ENCODE assay signal across 17 cellular contexts in the genomic region with DNA sequence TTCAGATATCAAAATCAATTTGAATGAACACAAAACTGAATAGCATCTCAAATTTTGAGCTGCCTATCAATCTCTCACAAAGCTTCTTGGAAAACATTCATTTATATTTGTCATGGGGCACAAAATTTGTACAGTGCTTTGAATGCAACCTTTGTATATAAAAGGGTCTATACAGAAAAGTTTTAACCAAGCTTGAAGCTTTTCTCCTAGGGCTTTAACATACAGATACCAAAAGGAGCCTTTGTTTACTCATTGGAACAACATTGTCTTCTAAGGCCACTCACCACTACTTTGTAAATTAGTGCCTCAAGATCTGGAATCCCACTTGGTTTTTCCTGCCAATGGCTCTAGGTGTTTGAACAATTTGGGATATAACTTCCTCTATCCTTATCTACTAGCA. TPM values are rescaled to one million over a fixed set of nuclear protein-coding genes. Genes with fewer than 3 reads are reported as not detected.
DNase-seq lines count a peak whose midpoint lies in the region; ATAC-seq, FAIRE-seq and TF ChIP-seq lines count a peak whose summit lies in the region.
"Had no signal": no experiment of that assay in that cellular context is flagged by ENCODE, and none has a peak within 500 bp of the region (broad histone marks: within the 10 kb centered on the region; RNA-seq: fewer than 3 reads in every experiment).

No MANE protein-coding gene starts in this region.

- H3K14ac ChIP-seq in mesenchymal stem cell (ENCODE audit: low read length in 2 of 2), result no peak overlapping the region

- no peak overlapping the region for H3K18ac ChIP-seq in mesenchymal stem cell (ENCODE audit: low read depth in 1 of 2, low read length in 2 of 2)

- H2AFZ ChIP-seq in ACC112 (ENCODE audit: low read length, unreplicated experiment) (no peak overlapping the region), KMS-11 (ENCODE audit: low read depth) (no peak overlapping the region), astrocyte (ENCODE audit: low read depth, low read length) (no peak overlapping the region), osteoblast (ENCODE audit: low read length) (no peak overlapping the region), mesenchymal stem cell (ENCODE audit: low read depth, low read length) (no peak overlapping the region)
- H2AFZ ChIP-seq: GM23338 had no signal

- H3K9ac ChIP-seq in KMS-11, result no peak overlapping the region
- no peak overlapping the region for H3K9ac ChIP-seq in astrocyte (ENCODE audit: low read length)
- H3K9ac ChIP-seq in mesenchymal stem cell (ENCODE audit: low read length), result no peak overlapping the region

- H2BK15ac ChIP-seq in mesenchymal stem cell (ENCODE audit: low read depth, poor library complexity, severe bottlenecking), result no peak overlapping the region

- peak overlapping the region; percentile 34; the same call in 1 of the 2 replicates for H3K4me2 ChIP-seq in KMS-11
- H3K4me2 ChIP-seq in astrocyte (ENCODE audit: low read length), result no peak overlapping the region
- H3K4me2 ChIP-seq in osteoblast (ENCODE audit: insufficient read depth, low read length), result no peak overlapping the region
- H3K4me2 ChIP-seq in mesenchymal stem cell (ENCODE audit: low read length, poor library complexity, severe bottlenecking), result no peak overlapping the region
- H3K4me2 ChIP-seq: GM23338 had no signal

- no peak overlapping the region for H2BK5ac ChIP-seq in mesenchymal stem cell (ENCODE audit: low read depth, low read length, poor library complexity, severe bottlenecking)

- no peak overlapping the region for H2BK12ac ChIP-seq in mesenchymal stem cell (ENCODE audit: low read length in 2 of 2)

- H3K79me1 ChIP-seq in mesenchymal stem cell (replicated peaks; ENCODE audit: low read length, poor library complexity, severe bottlenecking), result peaks cover 9% of the 10 kb centered on the region

- H3K9me3 ChIP-seq in astrocyte (ENCODE audit: insufficient read depth, low read depth, low read length) (no peaks in the 10 kb centered on the region), osteoblast (ENCODE audit: low read depth, low read length) (no peaks in the 10 kb centered on the region), psoas muscle (no peaks in the 10 kb centered on the region), mesenchymal stem cell (ENCODE audit: control insufficient read depth, low read length) (no peaks in the 10 kb centered on the region)
- H3K9me3 ChIP-seq: BE2C had no signal

- no peak overlapping the region for H3K23ac ChIP-seq in mesenchymal stem cell (ENCODE audit: low read length in 2 of 2)

- H4K20me1 ChIP-seq in KMS-11 (ENCODE audit: insufficient read depth) (no peaks in the 10 kb centered on the region), astrocyte (ENCODE audit: insufficient read depth, low read length) (peaks cover 12% of the 10 kb centered on the region), osteoblast (ENCODE audit: insufficient read depth, low read length) (no peaks in the 10 kb centered on the region)

- H3K4me3 ChIP-seq in ACC112 (ENCODE audit: low read depth, low read length) (no peak overlapping the region), KMS-11 (IDR thresholded peaks at IDR 0.05; ENCODE audit: insufficient read depth, low read depth, low read length) (no peak overlapping the region), astrocyte (ENCODE audit: insufficient read depth, low read depth, low read length) (no peak overlapping the region), osteoblast (ENCODE audit: insufficient read depth, low read length) (no peak overlapping the region), psoas muscle (no peak overlapping the region), mesenchymal stem cell (ENCODE audit: insufficient read depth in 1 of 2, low read depth in 1 of 2, low read length in 2 of 2) (no peak overlapping the region)
- H3K4me3 ChIP-seq: GM23338 had no signal

- H3K36me3 Mint-ChIP-seq in astrocyte (ENCODE audit: low read depth, unreplicated experiment), result no peaks in the 10 kb centered on the region
- H3K36me3 Mint-ChIP-seq: CD4-positive, alpha-beta memory T cell had no signal

- peak overlapping the region; percentile 64 for H3K27ac Mint-ChIP-seq in astrocyte (ENCODE audit: unreplicated experiment)
- H3K27ac Mint-ChIP-seq: CD4-positive, alpha-beta memory T cell; GM23338 had no signal

- H4K91ac ChIP-seq in mesenchymal stem cell (ENCODE audit: low read length), result no peak overlapping the region

- no peak overlapping the region for H3K4me3 Mint-ChIP-seq in astrocyte (ENCODE audit: unreplicated experiment)
- H3K4me3 Mint-ChIP-seq: CD4-positive, alpha-beta memory T cell; GM23338 had no signal

- no peak for FAIRE-seq in astrocyte (lab: Jason Lieb, UNC)
- FAIRE-seq: G401.6, GM12891, HTR-8/SVneo had no signal

- no peaks in the 10 kb centered on the region for H3K27me3 Mint-ChIP-seq in astrocyte (ENCODE audit: low read depth, unreplicated experiment)
- H3K27me3 Mint-ChIP-seq: CD4-positive, alpha-beta memory T cell had no signal

- H3K27me3 ChIP-seq in ACC112 (ENCODE audit: insufficient read depth, low read length) (no peaks in the 10 kb centered on the region), KMS-11 (ENCODE audit: insufficient read depth, low read depth) (no peaks in the 10 kb centered on the region), astrocyte (ENCODE audit: insufficient read depth, low read length) (no peaks in the 10 kb centered on the region), osteoblast (ENCODE audit: insufficient read depth, low read length) (no peaks in the 10 kb centered on the region), psoas muscle (ENCODE audit: insufficient read depth in 3 of 3, low read length in 2 of 3) (no peaks in the 10 kb centered on the region), mesenchymal stem cell (ENCODE audit: control insufficient read depth in 1 of 2, insufficient read depth in 1 of 2, low read length in 2 of 2) (no peaks in the 10 kb centered on the region)
- H3K27me3 ChIP-seq: BE2C had no signal

- no peaks in the 10 kb centered on the region for H3K9me3 Mint-ChIP-seq in astrocyte (ENCODE audit: unreplicated experiment)
- H3K9me3 Mint-ChIP-seq: CD4-positive, alpha-beta memory T cell; GM23338 had no signal

- H3K4ac ChIP-seq in mesenchymal stem cell (ENCODE audit: low read depth in 1 of 2, low read length in 2 of 2), result no peak overlapping the region

- H4K8ac ChIP-seq in mesenchymal stem cell (ENCODE audit: low read length), result no peak overlapping the region

- H3K4me1 ChIP-seq in ACC112 (ENCODE audit: control insufficient read depth, insufficient read depth, low read length, unreplicated experiment) (peaks cover 23% of the 10 kb centered on the region), KMS-11 (ENCODE audit: low read depth, poor library complexity, severe bottlenecking) (peaks cover 92% of the 10 kb centered on the region), astrocyte (ENCODE audit: insufficient read depth, low read length) (no peaks in the 10 kb centered on the region), osteoblast (ENCODE audit: insufficient read depth, low read length) (peaks cover 15% of the 10 kb centered on the region), psoas muscle (peaks cover 24% of the 10 kb centered on the region), mesenchymal stem cell (ENCODE audit: control insufficient read depth, insufficient read depth, low read depth, low read length) (peaks cover 2% of the 10 kb centered on the region)

- TF ChIP-seq CTCF in KMS-11 (conservative IDR thresholded peaks at IDR 0.05; ENCODE audit: low read depth, low read length), result no peak
- no peak for TF ChIP-seq CTCF in astrocyte (IDR thresholded peaks at IDR 0.05; ENCODE audit: insufficient read depth, low read depth, low read length)
- TF ChIP-seq CTCF in osteoblast (IDR thresholded peaks at IDR 0.05; ENCODE audit: extremely low read depth, low read depth, low read length), result no peak
- no peak for TF ChIP-seq CTCF in psoas muscle (IDR thresholded peaks at IDR 0.05)

- H3K79me2 ChIP-seq in ACC112 (ENCODE audit: control insufficient read depth, insufficient read depth, low read length, unreplicated experiment) (peaks cover 21% of the 10 kb centered on the region), KMS-11 (ENCODE audit: insufficient read depth, low read depth) (peaks cover 74% of the 10 kb centered on the region; the same call in 1 of the 2 replicates), astrocyte (ENCODE audit: insufficient read depth, low read length) (peaks cover 14% of the 10 kb centered on the region), osteoblast (ENCODE audit: insufficient read depth, low read length) (peaks cover 53% of the 10 kb centered on the region)

- no peak overlapping the region for H2BK120ac ChIP-seq in mesenchymal stem cell (ENCODE audit: low read depth, low read length)

- H3K27ac ChIP-seq in ACC112 (ENCODE audit: low read depth, low read length), result peak overlapping the region; percentile 73
- H3K27ac ChIP-seq in KMS-11, result no peak overlapping the region
- H3K27ac ChIP-seq in astrocyte (ENCODE audit: low read depth, low read length), result no peak overlapping the region
- peak overlapping the region; percentile 17 for H3K27ac ChIP-seq in osteoblast (ENCODE audit: low read depth, low read length)
- H3K27ac ChIP-seq in psoas muscle, result no peak overlapping the region
- H3K27ac ChIP-seq in mesenchymal stem cell (ENCODE audit: low read length, poor library complexity, severe bottlenecking), result no peak overlapping the region
- H3K27ac ChIP-seq: C4-2B had no signal

- no peak for ATAC-seq in psoas muscle

- intact Hi-C loops in psoas muscle (cut with DNase I), result no loop called here

- H2AK5ac ChIP-seq in mesenchymal stem cell (ENCODE audit: low read length, severe bottlenecking), result no peak overlapping the region

- DNase-seq in astrocyte (ENCODE audit: low read depth), result no peak
- no peak for DNase-seq in osteoblast (ENCODE audit: insufficient read length, low spot score, missing footprints)
- no peak for DNase-seq in NCI-H510A treated with DMSO at 0.1 percent for 48 hours (lab: John Stamatoyannopoulos, UW)
- no peak for DNase-seq in psoas muscle
- no peak for DNase-seq in mesenchymal stem cell
- no peak for DNase-seq in DMS153 treated with DMSO at 0.1 percent for 48 hours (lab: John Stamatoyannopoulos, UW; ENCODE audit: unreplicated experiment)
- DNase-seq: BE2C; CD4-positive, alpha-beta memory T cell; DMS79 treated with DMSO at 0.1 percent for 48 hours; H7 had no signal

- no peaks in the 10 kb centered on the region for H3K36me3 ChIP-seq in ACC112 (ENCODE audit: insufficient read depth, low read length)
- H3K36me3 ChIP-seq in KMS-11 (ENCODE audit: insufficient read depth), result no peaks in the 10 kb centered on the region
- H3K36me3 ChIP-seq in astrocyte (ENCODE audit: insufficient read depth, low read length), result no peaks in the 10 kb centered on the region
- no peaks in the 10 kb centered on the region for H3K36me3 ChIP-seq in osteoblast (ENCODE audit: insufficient read depth, low read length)
- H3K36me3 ChIP-seq in psoas muscle (ENCODE audit: insufficient read depth in 1 of 2, low read depth in 1 of 2), result no peaks in the 10 kb centered on the region
- H3K36me3 ChIP-seq in mesenchymal stem cell (ENCODE audit: control insufficient read depth in 1 of 2, insufficient read depth in 2 of 2, low read depth in 1 of 2, low read length in 2 of 2), result no peaks in the 10 kb centered on the region
- H3K36me3 ChIP-seq: BE2C had no signal

- peaks cover 11% of the 10 kb centered on the region for H3K4me1 Mint-ChIP-seq in astrocyte (ENCODE audit: low read depth, unreplicated experiment)

RNA-seq across cellular contexts. Expression of a gene that starts 21.2 kb away (rescaled TPM):
- total RNA-seq in astrocyte (7.7 and 8.7 TPM in 2 replicates), osteoblast (14.4 and 15.2 TPM in 2 replicates), psoas muscle (10 to 100 TPM in 1 of 4 donors, 1 to 10 TPM in 3; 5.3 to 10.0 (median 8.0) TPM)
- 1 to 10 TPM; 2.3 to 6.7 (median 2.6) TPM for polyA plus RNA-seq in psoas muscle
- polyA plus RNA-seq in mesenchymal stem cell (2013, experiment 1 of 2), result 5.6 TPM
- 5.7 TPM for polyA plus RNA-seq in mesenchymal stem cell (2013, experiment 2 of 2)

RNA-seq across cellular contexts. Expression of a gene that starts 22.6 kb away (rescaled TPM):
- total RNA-seq in astrocyte (106 and 118 TPM in 2 replicates), osteoblast (84.6 and 93.7 TPM in 2 replicates), psoas muscle (100 to 1,000 TPM in 3 of 4 donors, 10 to 100 TPM in 1; 92.5 to 128 (median 110) TPM)
- 100 to 1,000 TPM; 112 to 205 (median 163) TPM for polyA plus RNA-seq in psoas muscle
- polyA plus RNA-seq in mesenchymal stem cell (2013, experiment 1 of 2), result 215 TPM
- 218 TPM for polyA plus RNA-seq in mesenchymal stem cell (2013, experiment 2 of 2)

Comparison
In these comparisons a context has a peak if more than half of its experiments do, and no peak if none do; other contexts are left out.
1. H3K27ac ChIP-seq: peak in ACC112 (single experiment) and osteoblast (single experiment); none in KMS-11 (single experiment), astrocyte (single experiment), psoas muscle (single experiment) and mesenchymal stem cell (single experiment).